Comparison of ENCODE assay signal across 8 cellular contexts in the genomic region with DNA sequence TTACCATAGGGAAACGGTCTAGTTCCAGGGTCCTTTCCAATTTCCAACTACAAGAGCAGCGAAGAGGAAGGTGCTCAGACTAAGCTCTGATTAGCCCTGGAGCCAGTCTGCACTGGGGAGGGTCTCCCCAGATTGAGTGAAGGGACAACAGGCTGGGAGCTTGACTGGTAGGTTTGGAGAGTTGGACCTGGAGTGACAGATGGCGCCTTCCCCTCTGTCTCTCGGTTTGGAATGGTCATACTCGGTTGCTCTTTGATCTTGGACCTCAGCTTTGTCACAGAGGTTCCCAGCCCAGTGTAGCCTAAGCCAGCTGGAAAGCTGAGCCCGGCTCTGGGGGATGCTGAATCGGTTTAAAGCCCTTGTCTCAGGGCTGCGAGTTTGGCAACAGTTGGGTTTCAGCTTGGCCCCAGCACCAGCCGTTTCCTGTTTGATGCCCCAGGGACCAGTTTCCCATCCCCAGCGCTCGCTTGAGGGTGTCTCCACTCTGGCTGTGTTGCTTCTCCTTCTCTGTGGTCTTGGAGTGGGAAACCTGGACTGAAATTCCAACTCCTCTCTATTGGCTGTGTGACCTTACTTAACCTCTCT. TPM values are rescaled to one million over a fixed set of nuclear protein-coding genes. Genes with fewer than 3 reads are reported as not detected.
DNase-seq lines count a peak whose midpoint lies in the region; ATAC-seq, FAIRE-seq and TF ChIP-seq lines count a peak whose summit lies in the region.

No MANE protein-coding gene starts in this region.

- H3K4me2 ChIP-seq in PC-9 = peak overlapping the region; percentile 90

- no peak for TF ChIP-seq EP300 in suprapubic skin (IDR thresholded peaks at IDR 0.05)

- ATAC-seq in lower lobe of right lung (peak in 1 of 2 donors; percentile 1), HG03442 (IDR thresholded peaks at IDR 0.05; ENCODE audit: unreplicated experiment) (no peak)

- intact Hi-C loops in PC-9 (cut with micrococcal nuclease; ENCODE audit: unreplicated experiment) = loop anchor here (10.0 kb wide), 1 partner anchor 120 kb away; no protein-coding TSS in a partner anchor
- intact Hi-C loops in lower lobe of right lung (cut with DNase I) = no loop called here

- POLR2A ChIA-PET in AG04449 (lab: Yijun Ruan, JAX) = interaction anchor here (0.7 to 1.4 kb wide), 2 partner anchors 10 to 22 kb away, joined by 4 to 10 read pairs; no protein-coding TSS in a partner anchor
- POLR2A ChIA-PET in PC-9 (lab: Charles Lee; ENCODE audit: unreplicated experiment) = interaction anchor here (0.6 kb wide), 1 partner anchor 11 kb away, joined by 4 read pairs; no protein-coding TSS in a partner anchor

- TF ChIP-seq POLR2A in GM12892 (IDR thresholded peaks at IDR 0.05; ENCODE audit: low read depth, low read length) = no peak
- no peak for TF ChIP-seq POLR2A in suprapubic skin (IDR thresholded peaks at IDR 0.05)

- H4K20me1 ChIP-seq in PC-9 (ENCODE audit: insufficient read depth) = no peaks in the 10 kb centered on the region

- no peak overlapping the region; the same call in 1 of the 2 replicates for H2AFZ ChIP-seq in PC-9

- BruUV-seq in PC-9 (replicated peaks; lab: Mats Ljungman, UMichigan) = TSS peak; percentile 46

- 11% methylated on average over 11 of the region's 11 CpGs for WGBS in suprapubic skin

- H3K4me3 ChIP-seq in AG04449 (ENCODE audit: low read depth, low read length) = peak overlapping the region; percentile 75
- H3K4me3 ChIP-seq in PC-9 = peak overlapping the region; percentile 57
- peak overlapping the region; percentile 93 for H3K4me3 ChIP-seq in lower lobe of right lung
- peak overlapping the region; percentile 96 for H3K4me3 ChIP-seq in suprapubic skin

- no peaks in the 10 kb centered on the region for H3K9me2 ChIP-seq in PC-9 (ENCODE audit: insufficient read depth)

- H3F3A ChIP-seq in PC-9 (ENCODE audit: insufficient read depth, low read depth) = peaks cover 15% of the 10 kb centered on the region; the same call in 1 of the 2 replicates

- H3K79me2 ChIP-seq in PC-9 (ENCODE audit: low read depth) = peaks cover 33% of the 10 kb centered on the region

- H3K36me3 ChIP-seq in PC-9 (ENCODE audit: low read depth) = no peaks in the 10 kb centered on the region
- no peaks in the 10 kb centered on the region for H3K36me3 ChIP-seq in lower lobe of right lung
- no peaks in the 10 kb centered on the region for H3K36me3 ChIP-seq in suprapubic skin

- no peaks in the 10 kb centered on the region for H3K27me3 ChIP-seq in PC-9 (ENCODE audit: insufficient read depth, low read depth)
- H3K27me3 ChIP-seq in lower lobe of right lung (ENCODE audit: low read depth) = no peaks in the 10 kb centered on the region
- H3K27me3 ChIP-seq in suprapubic skin = no peaks in the 10 kb centered on the region

- H3K4me1 ChIP-seq in PC-9 (replicated peaks; ENCODE audit: insufficient read depth) = peaks cover 26% of the 10 kb centered on the region
- H3K4me1 ChIP-seq in lower lobe of right lung = peaks cover 62% of the 10 kb centered on the region
- peaks cover 39% of the 10 kb centered on the region for H3K4me1 ChIP-seq in suprapubic skin

- TF ChIP-seq CTCF in AG04449 (IDR thresholded peaks at IDR 0.05; ENCODE audit: insufficient read depth, low read length, missing control alignments) (no peak), PC-9 (conservative IDR thresholded peaks at IDR 0.05) (no peak), lower lobe of right lung (IDR thresholded peaks at IDR 0.05) (no peak), suprapubic skin (IDR thresholded peaks at IDR 0.05) (no peak)

- peak; percentile 88 for FAIRE-seq in GM12892 (lab: Jason Lieb, UNC)

- CTCF ChIA-PET in AG04449 (lab: Yijun Ruan, JAX) = interaction anchor here (0.9 to 3.4 kb wide), 8 partner anchors 9 to 697 kb away, joined by 3 to 42 read pairs (median 4); no protein-coding TSS in a partner anchor
- CTCF ChIA-PET in PC-9 (lab: Charles Lee) = no interaction called here

- H3K27ac ChIP-seq in PC-9 (no peak overlapping the region), cingulate gyrus (ENCODE audit: low read depth, low read length) (peak overlapping the region; percentile 65), lower lobe of right lung (peak overlapping the region; percentile 93), suprapubic skin (peak overlapping the region; percentile 86)

- H3K9me3 ChIP-seq in PC-9 (ENCODE audit: insufficient read depth, low read depth) = no peaks in the 10 kb centered on the region
- no peaks in the 10 kb centered on the region for H3K9me3 ChIP-seq in lower lobe of right lung
- H3K9me3 ChIP-seq in suprapubic skin = no peaks in the 10 kb centered on the region

- no peak for DNase-seq in AG04449 (ENCODE audit: low read depth, low spot score)
- no peak for DNase-seq in GM12892 (ENCODE audit: insufficient read length)
- DNase-seq in PC-9 = no peak
- peak; percentile 57 for DNase-seq in lower lobe of right lung
- DNase-seq in suprapubic skin (ENCODE audit: low spot score in 2 of 2) = peak; percentile 80 to 84
- no peak for DNase-seq in NCI-H1417 treated with DMSO at 0.1 percent for 48 hours (lab: John Stamatoyannopoulos, UW)

RNA-seq across cellular contexts. Expression of a gene that starts 53.1 kb away (rescaled TPM):
- polyA plus RNA-seq in GM12892 (2012; ENCODE audit: missing spikeins) = 7.5 TPM
- total RNA-seq in PC-9 (2021) = 5.9 and 8.7 TPM in 2 replicates
- 11.4 TPM for total RNA-seq in lower lobe of right lung
- total RNA-seq in suprapubic skin = 10 to 100 TPM; 11.7 to 21.7 (median 16.6) TPM

Comparison
In these comparisons a context has a peak if more than half of its experiments do, and no peak if none do; other contexts are left out.
1. DNase-seq: peak in lower lobe of right lung (single experiment) and suprapubic skin (2 of 2); none in AG04449 (single experiment), GM12892 (single experiment), PC-9 (0 of 2) and NCI-H1417 treated with DMSO at 0.1 percent for 48 hours (single experiment).
2. Peak in every context shown above with its lines, with median percentiles within 50 percentile points of each other: H3K4me3 ChIP-seq.